Comparison of ENCODE assay signal across 22 cellular contexts in genomic region chr1:3688836-3689750, GRCh38. TPM values are rescaled to one million over a fixed set of nuclear protein-coding genes. Genes with fewer than 3 reads are reported as not detected.
"Had no signal": no experiment of that assay in that cellular context is flagged by ENCODE, and none has a peak within 500 bp of the region (broad histone marks: within the 10 kb centered on the region; RNA-seq: fewer than 3 reads in every experiment).

No MANE protein-coding gene starts in this region.

- H3K27ac ChIP-seq: ascending aorta, gastroesophageal sphincter, heart left ventricle, prostate gland, right atrium auricular region, tibial nerve had no signal

- FAIRE-seq: urothelium cell line had no signal

- H3K4me1 ChIP-seq: ascending aorta, prostate gland, right atrium auricular region had no signal

- DNase-seq: activated CD4-positive, alpha-beta T cell treated with anti-CD3 and anti-CD28 coated beads for 1 hour; activated CD8-positive, alpha-beta memory T cell treated with anti-CD3 and anti-CD28 coated beads for 24 hours; activated CD8-positive, alpha-beta memory T cell treated with anti-CD3 and anti-CD28 coated beads, Interleukin-2, amount 50 U/mL, for 48 hours; activated effector memory CD4-positive, alpha-beta T cell treated with Interleukin-2 at 50 U/mL for 16 hours; activated naive CD4-positive, alpha-beta T cell treated with anti-CD3 and anti-CD28 coated beads, Interleukin-2, amount 10 ng/mL, durations not matched to agents 7 days and 5 days; activated T-cell treated with anti-CD3 and anti-CD28 coated beads, Interleukin-2, amount 50 U/mL, for 48 hours; cerebellar nuclear complex; cortex of kidney; heart left ventricle; immature natural killer cell; left ventricle myocardium superior; mucosa of descending colon; naive B cell; stimulated activated CD4-positive, alpha-beta T cell treated with anti-CD3 and anti-CD28 coated beads, Interleukin-2, amount 100 ng/mL, for 24 hours; stimulated activated naive CD4-positive, alpha-beta T cell treated with Interleukin-2 at 50 U/mL for 16 hours had no signal

- ATAC-seq: gastroesophageal sphincter, heart left ventricle, left ventricle myocardium superior, mucosa of descending colon had no signal

- H3K36me3 ChIP-seq: ascending aorta, gastroesophageal sphincter, heart left ventricle, prostate gland, right atrium auricular region, tibial nerve had no signal

- H3K9me3 ChIP-seq: ascending aorta, gastroesophageal sphincter, heart left ventricle, mucosa of descending colon, prostate gland, right atrium auricular region, tibial nerve had no signal

- H3K4me3 ChIP-seq: ascending aorta, gastroesophageal sphincter, heart left ventricle, mucosa of descending colon, prostate gland, right atrium auricular region, tibial nerve had no signal

- H3K27me3 ChIP-seq: ascending aorta, right atrium auricular region had no signal

RNA-seq across cellular contexts. Expression of gene TP73, which starts 36.8 kb away (rescaled TPM):
- total RNA-seq: ascending aorta, skeletal muscle tissue had no signal
- polyA plus RNA-seq: immature natural killer cell had no signal
